ENCODE assay signal across 16 cellular contexts in the genomic region with DNA sequence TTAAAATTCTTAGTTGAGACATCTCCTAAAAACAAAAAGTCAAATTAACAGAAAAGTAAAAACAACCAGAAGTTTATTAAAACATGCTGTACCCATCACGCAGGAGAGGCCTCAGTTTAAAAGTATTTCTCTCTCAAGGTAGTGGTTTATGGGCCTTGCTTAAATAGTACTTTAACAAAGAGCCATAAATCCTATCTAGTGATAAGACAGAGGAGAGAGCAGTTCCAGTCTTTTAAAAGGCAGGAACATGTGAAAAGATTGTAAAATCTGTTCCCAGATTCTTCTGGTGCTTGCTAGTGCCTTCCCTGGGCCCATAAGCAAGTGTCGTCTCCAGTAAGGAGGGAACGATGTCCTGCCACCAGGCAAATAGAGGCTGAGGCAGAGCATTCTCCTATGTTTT.
DNase-seq lines count a peak whose midpoint lies in the region; ATAC-seq and TF ChIP-seq lines count a peak whose summit lies in the region.
"Had no signal": no experiment of that assay in that cellular context is flagged by ENCODE, and none has a peak within 500 bp of the region (broad histone marks: within the 10 kb centered on the region; RNA-seq: fewer than 3 reads in every experiment).

No MANE protein-coding gene starts in this region.

- H3K4me1 ChIP-seq in mammary epithelial cell (ENCODE audit: insufficient read depth, low read length), result peaks cover 19% of the 10 kb centered on the region
- H3K4me1 ChIP-seq in SK-N-SH (ENCODE audit: control insufficient read depth in 1 of 2, insufficient read depth in 2 of 2, low read depth in 1 of 2, low read length in 1 of 2), result peaks cover 0 to 18% of the 10 kb centered on the region in 2 experiments; a peak in 3 of 4 replicates
- H3K4me1 ChIP-seq in endodermal cell (ENCODE audit: control insufficient read depth, insufficient read depth, low read length), result peaks cover 11% of the 10 kb centered on the region
- H3K4me1 ChIP-seq in smooth muscle cell (ENCODE audit: low read depth), result no peaks in the 10 kb centered on the region
- H3K4me1 ChIP-seq in body of pancreas, result no peaks in the 10 kb centered on the region

- H3K4me1 Mint-ChIP-seq in MCF 10A (ENCODE audit: insufficient read depth, unreplicated experiment), result peaks cover 14% of the 10 kb centered on the region
- peaks cover 24% of the 10 kb centered on the region for H3K4me1 Mint-ChIP-seq in endodermal cell
- H3K4me1 Mint-ChIP-seq: IgD-negative memory B cell had no signal

- H3K27ac Mint-ChIP-seq in MCF 10A (ENCODE audit: low read depth, unreplicated experiment) (no peak overlapping the region), endodermal cell (peak overlapping the region; percentile 85)
- H3K27ac Mint-ChIP-seq: IgD-negative memory B cell had no signal

- H3K27ac ChIP-seq in mammary epithelial cell (ENCODE audit: insufficient read depth, low read depth, low read length), result no peak overlapping the region
- H3K27ac ChIP-seq in SK-N-SH (ENCODE audit: low read depth in 2 of 2, low read length in 1 of 2), result peak overlapping the region; percentile 50 to 89; a peak in 3 of 4 replicates
- H3K27ac ChIP-seq in endodermal cell (ENCODE audit: low read depth, low read length), result no peak overlapping the region
- H3K27ac ChIP-seq in smooth muscle cell (ENCODE audit: low read depth), result peak overlapping the region; percentile 60
- no peak overlapping the region for H3K27ac ChIP-seq in body of pancreas
- H3K27ac ChIP-seq: 22Rv1, RWPE1 had no signal

- DNase-seq in mammary epithelial cell (no peak), MCF 10A (ENCODE audit: unreplicated experiment) (no peak), SK-N-SH (no peak), endodermal cell (no peak), smooth muscle cell (lab: John Stamatoyannopoulos, UW; ENCODE audit: unreplicated experiment) (no peak), UCSD-AML1 (lab: John Stamatoyannopoulos, UW; ENCODE audit: unreplicated experiment) (no peak), body of pancreas (no peak)
- DNase-seq in activated CD8-positive, alpha-beta memory T cell treated with anti-CD3 and anti-CD28 coated beads, Interleukin-2, amount 50 U/mL, for 4 hours, result no peak
- DNase-seq: C1 segment of cervical spinal cord, NCI-H1436 treated with DMSO at 0.1 percent for 48 hours, NCI-H2081, NCI-H2227 treated with DMSO at 0.1 percent for 48 hours, NCI-H526 had no signal

- peaks cover 10% of the 10 kb centered on the region for H3F3A ChIP-seq in SK-N-SH (replicated peaks; ENCODE audit: insufficient read depth)
- peaks cover 24% of the 10 kb centered on the region for H3F3A ChIP-seq in smooth muscle cell (ENCODE audit: low read depth)

- 93% methylated on average over 3 of the region's 3 CpGs for WGBS in mammary epithelial cell (ENCODE audit: low coverage, missing lambda C conversion rate)
- 74% methylated on average over 3 of the region's 3 CpGs for WGBS in SK-N-SH (ENCODE audit: low lambda C conversion rate)
- 93% methylated on average over 3 of the region's 3 CpGs; no CpG with 5 or more reads in 1 of the 2 experiments for whole genome bisulfite sequencing in endodermal cell (ENCODE audit: insufficient coverage in 1 of 2, insufficient read length in 1 of 2), 2 experiments
- WGBS in smooth muscle cell (ENCODE audit: low lambda C conversion rate), result 38% methylated on average over 3 of the region's 3 CpGs
- 57 to 62% methylated on average over 3 of the region's 3 CpGs for WGBS in body of pancreas, 2 donors

- no peaks in the 10 kb centered on the region for H3K9me2 ChIP-seq in SK-N-SH

- no peak overlapping the region for H3K9ac ChIP-seq in mammary epithelial cell (ENCODE audit: insufficient read depth, low read length)
- peak overlapping the region; percentile 55; the same call in 1 of the 2 replicates for H3K9ac ChIP-seq in SK-N-SH
- H3K9ac ChIP-seq in endodermal cell (ENCODE audit: extremely low read depth, low read length, poor library complexity, severe bottlenecking), result peak overlapping the region; percentile 57
- H3K9ac ChIP-seq in smooth muscle cell (ENCODE audit: low read depth), result no peak overlapping the region

- TF ChIP-seq POLR2A in body of pancreas (IDR thresholded peaks at IDR 0.05), result no peak

- TF ChIP-seq CTCF in mammary epithelial cell (conservative IDR thresholded peaks at IDR 0.05 in 1 of 2, IDR thresholded peaks at IDR 0.05 in 1 of 2; ENCODE audit: extremely low read depth in 1 of 2, insufficient read depth in 1 of 2, low read depth in 1 of 2, low read length in 2 of 2) (no peak), MCF 10A (IDR thresholded peaks at IDR 0.05; ENCODE audit: unreplicated experiment) (no peak), SK-N-SH (IDR thresholded peaks at IDR 0.05) (no peak), endodermal cell (conservative IDR thresholded peaks at IDR 0.05) (no peak), smooth muscle cell (IDR thresholded peaks at IDR 0.05; ENCODE audit: borderline replicate concordance, insufficient read depth, poor library complexity, severe bottlenecking) (no peak), body of pancreas (IDR thresholded peaks at IDR 0.05) (no peak)

- CTCF ChIA-PET in mammary epithelial cell (lab: Charles Lee; ENCODE audit: low non-redundant PET), result no interaction called here
- CTCF ChIA-PET in MCF 10A (lab: Yijun Ruan, JAX), result no interaction called here
- CTCF ChIA-PET in SK-N-SH (lab: Yijun Ruan, JAX), result no interaction called here

- no peak for ATAC-seq in body of pancreas

- H3K27me3 ChIP-seq in mammary epithelial cell (ENCODE audit: insufficient read depth, low read length) (no peaks in the 10 kb centered on the region), SK-N-SH (ENCODE audit: insufficient read depth) (no peaks in the 10 kb centered on the region), endodermal cell (ENCODE audit: control insufficient read depth, insufficient read depth, low read length, poor library complexity, severe bottlenecking) (no peaks in the 10 kb centered on the region), smooth muscle cell (ENCODE audit: low read depth) (no peaks in the 10 kb centered on the region), body of pancreas (no peaks in the 10 kb centered on the region)

- no peaks in the 10 kb centered on the region for H4K20me1 ChIP-seq in mammary epithelial cell (ENCODE audit: insufficient read depth, low read length)
- H4K20me1 ChIP-seq in SK-N-SH (ENCODE audit: insufficient read depth), result no peaks in the 10 kb centered on the region
- H4K20me1 ChIP-seq in smooth muscle cell (ENCODE audit: low read depth), result no peaks in the 10 kb centered on the region

- in situ Hi-C loops in mammary epithelial cell (cut with MboI; ENCODE audit: low sequenced_read_pairs in 2 of 2), result no loop called here

- TF ChIP-seq EP300 in SK-N-SH (IDR thresholded peaks at IDR 0.05; ENCODE audit: borderline replicate concordance in 1 of 2, low read depth in 1 of 2, low read length in 1 of 2), result no peak

- H3K36me3 Mint-ChIP-seq in MCF 10A (ENCODE audit: insufficient read depth, unreplicated experiment), result no peaks in the 10 kb centered on the region
- H3K36me3 Mint-ChIP-seq in endodermal cell (ENCODE audit: low read depth), result no peaks in the 10 kb centered on the region
- H3K36me3 Mint-ChIP-seq: IgD-negative memory B cell had no signal

- no peaks in the 10 kb centered on the region for H3K27me3 Mint-ChIP-seq in MCF 10A (ENCODE audit: insufficient read depth, unreplicated experiment)
- H3K27me3 Mint-ChIP-seq in endodermal cell (ENCODE audit: insufficient read depth), result no peaks in the 10 kb centered on the region
- H3K27me3 Mint-ChIP-seq: IgD-negative memory B cell had no signal

- POLR2A ChIA-PET in MCF 10A (lab: Yijun Ruan, JAX), result no interaction called here
- POLR2A ChIA-PET in SK-N-SH (lab: Yijun Ruan, JAX), result no interaction called here

- peaks cover 3% of the 10 kb centered on the region for H3K9me3 Mint-ChIP-seq in MCF 10A (ENCODE audit: unreplicated experiment)
- H3K9me3 Mint-ChIP-seq in endodermal cell, result no peaks in the 10 kb centered on the region

- peak overlapping the region; percentile 62 for H2AFZ ChIP-seq in mammary epithelial cell (ENCODE audit: low read depth, low read length)
- H2AFZ ChIP-seq in SK-N-SH (ENCODE audit: low read depth), result peak overlapping the region; percentile 80
- peak overlapping the region; percentile 70 for H2AFZ ChIP-seq in smooth muscle cell (ENCODE audit: low read depth)

- H3K79me2 ChIP-seq in mammary epithelial cell (ENCODE audit: insufficient read depth, low read length) (no peaks in the 10 kb centered on the region), SK-N-SH (ENCODE audit: insufficient read depth) (no peaks in the 10 kb centered on the region), smooth muscle cell (ENCODE audit: low read depth) (no peaks in the 10 kb centered on the region)

- dilution Hi-C loops in mammary epithelial cell (cut with HindIII; ENCODE audit: low sequenced_read_pairs), result no loop called here

- BruUV-seq in mammary epithelial cell (replicated peaks; lab: Mats Ljungman, UMichigan) (no TSS peak), MCF 10A (replicated peaks; lab: Mats Ljungman, UMichigan) (no TSS peak)

- no peak for TF ChIP-seq RAD21 in SK-N-SH (IDR thresholded peaks at IDR 0.05; ENCODE audit: low read length)

- intact Hi-C loops in mammary epithelial cell (cut with micrococcal nuclease) (no loop called here), MCF 10A (cut with micrococcal nuclease) (no loop called here), body of pancreas (cut with DNase I) (no loop called here)

- H3K4me3 Mint-ChIP-seq in MCF 10A (ENCODE audit: unreplicated experiment) (no peak overlapping the region), endodermal cell (no peak overlapping the region)
- H3K4me3 Mint-ChIP-seq: IgD-negative memory B cell had no signal

- no peaks in the 10 kb centered on the region for H3K9me3 ChIP-seq in mammary epithelial cell (replicated peaks; ENCODE audit: insufficient read depth, low read length)
- H3K9me3 ChIP-seq in SK-N-SH, result 0 out of 2 replicates have a peak, but pooled peaks cover 3% of the 10 kb centered on the region
- H3K9me3 ChIP-seq in endodermal cell (ENCODE audit: control insufficient read depth, low read length), result peaks cover 7% of the 10 kb centered on the region
- no peaks in the 10 kb centered on the region for H3K9me3 ChIP-seq in smooth muscle cell (replicated peaks; ENCODE audit: low read depth)
- no peaks in the 10 kb centered on the region for H3K9me3 ChIP-seq in body of pancreas

- H3K4me3 ChIP-seq in mammary epithelial cell (replicated peaks in 1 of 3; ENCODE audit: insufficient read depth in 1 of 3, low read depth in 2 of 3, low read length in 3 of 3), result no peak overlapping the region
- no peak overlapping the region for H3K4me3 ChIP-seq in SK-N-SH (ENCODE audit: low read depth in 2 of 2, low read length in 1 of 2)
- H3K4me3 ChIP-seq in endodermal cell (ENCODE audit: low read length), result no peak overlapping the region
- no peak overlapping the region for H3K4me3 ChIP-seq in smooth muscle cell
- H3K4me3 ChIP-seq in body of pancreas, result no peak overlapping the region

- H3K4me2 ChIP-seq in mammary epithelial cell (ENCODE audit: insufficient read depth, low read depth, low read length) (no peak overlapping the region), SK-N-SH (no peak overlapping the region), smooth muscle cell (peak overlapping the region; percentile 63)

- H3K36me3 ChIP-seq in mammary epithelial cell (ENCODE audit: insufficient read depth, low read length), result no peaks in the 10 kb centered on the region
- H3K36me3 ChIP-seq in SK-N-SH (replicated peaks in 1 of 2; ENCODE audit: control insufficient read depth in 1 of 2, insufficient read depth in 2 of 2, low read length in 1 of 2), result no peaks in the 10 kb centered on the region
- no peaks in the 10 kb centered on the region for H3K36me3 ChIP-seq in endodermal cell (ENCODE audit: control insufficient read depth, insufficient read depth, low read length)
- H3K36me3 ChIP-seq in smooth muscle cell (ENCODE audit: low read depth), result no peaks in the 10 kb centered on the region
- H3K36me3 ChIP-seq in body of pancreas (replicated peaks in 1 of 2; ENCODE audit: insufficient read depth in 1 of 2, low read depth in 2 of 2), result no peaks in the 10 kb centered on the region

Comparison
In these comparisons a context has a peak if more than half of its experiments do, and no peak if none do; other contexts are left out.
1. H3K27ac ChIP-seq: peak in SK-N-SH (2 of 2) and smooth muscle cell (single experiment); none in mammary epithelial cell (single experiment), endodermal cell (single experiment) and body of pancreas (0 of 4).
2. H3K9ac ChIP-seq: peak in SK-N-SH (single experiment) and endodermal cell (single experiment); none in mammary epithelial cell (single experiment) and smooth muscle cell (single experiment).
3. Peak in every context shown above with its lines, with median percentiles within 50 percentile points of each other: H2AFZ ChIP-seq.